Comparison of ENCODE assay signal across 14 cellular contexts in the genomic region with DNA sequence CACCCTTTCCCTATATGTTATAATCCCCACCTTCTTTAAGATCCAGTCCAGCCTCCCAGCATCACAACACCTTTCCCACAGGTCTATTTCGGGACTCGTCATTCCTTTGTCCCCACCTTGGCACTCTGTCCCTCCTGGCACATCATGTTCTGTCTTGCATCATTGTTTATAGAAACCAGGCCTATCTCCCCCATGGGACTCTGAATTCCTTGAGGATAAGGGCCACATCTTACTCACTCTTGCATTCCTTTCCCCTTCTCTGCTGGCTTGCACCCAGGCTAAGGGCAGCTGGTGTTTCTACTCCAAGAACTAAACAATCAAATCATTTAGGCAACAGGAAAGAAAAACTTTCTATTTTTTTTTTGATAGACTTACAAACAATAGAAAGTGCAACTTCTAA.
A peak's percentile ranks its signal among the peaks of the same experiment; 100 is the strongest.
DNase-seq lines count a peak whose midpoint lies in the region; FAIRE-seq and TF ChIP-seq lines count a peak whose summit lies in the region.
"Had no signal": no experiment of that assay in that cellular context is flagged by ENCODE, and none has a peak within 500 bp of the region (broad histone marks: within the 10 kb centered on the region; RNA-seq: fewer than 3 reads in every experiment).

No MANE protein-coding gene starts in this region.

- H3K27me3 ChIP-seq in mammary epithelial cell (ENCODE audit: insufficient read depth, low read length): no peaks in the 10 kb centered on the region
- no peaks in the 10 kb centered on the region for H3K27me3 ChIP-seq in right atrium auricular region
- H3K27me3 ChIP-seq in subcutaneous abdominal adipose tissue (ENCODE audit: control insufficient read depth in 5 of 5, insufficient read depth in 4 of 5, low read length in 5 of 5): no peaks in the 10 kb centered on the region

- intact Hi-C loops in mammary epithelial cell (cut with micrococcal nuclease): no loop called here

- H3K9me3 ChIP-seq in mammary epithelial cell (replicated peaks; ENCODE audit: insufficient read depth, low read length): no peaks in the 10 kb centered on the region
- H3K9me3 ChIP-seq in right atrium auricular region: no peaks in the 10 kb centered on the region
- H3K9me3 ChIP-seq in subcutaneous abdominal adipose tissue (ENCODE audit: control insufficient read depth in 5 of 5, low read length in 5 of 5): no peaks in the 10 kb centered on the region

- H3K9ac ChIP-seq in mammary epithelial cell (ENCODE audit: insufficient read depth, low read length) (no peak overlapping the region), subcutaneous abdominal adipose tissue (ENCODE audit: low read length in 5 of 5) (no peak overlapping the region)
- H3K9ac ChIP-seq: parathyroid adenoma had no signal

- dilution Hi-C loops in mammary epithelial cell (cut with HindIII; ENCODE audit: low sequenced_read_pairs): no loop called here

- no peak for TF ChIP-seq CTCF in mammary epithelial cell (conservative IDR thresholded peaks at IDR 0.05 in 1 of 2, IDR thresholded peaks at IDR 0.05 in 1 of 2; ENCODE audit: extremely low read depth in 1 of 2, insufficient read depth in 1 of 2, low read depth in 1 of 2, low read length in 2 of 2)
- TF ChIP-seq CTCF in right atrium auricular region (IDR thresholded peaks at IDR 0.05): no peak

- no peak overlapping the region for H3K4me2 ChIP-seq in mammary epithelial cell (ENCODE audit: insufficient read depth, low read depth, low read length)

- BruUV-seq in mammary epithelial cell (replicated peaks; lab: Mats Ljungman, UMichigan): no TSS peak

- DNase-seq in H54 (ENCODE audit: insufficient read length, low spot score): peak; percentile 48
- peak; percentile 52 for DNase-seq in mammary epithelial cell
- DNase-seq in right atrium auricular region (ENCODE audit: low spot score): no peak
- DNase-seq in mesenteric fat pad (ENCODE audit: low spot score): no peak
- no peak for DNase-seq in NCI-H446 (lab: John Stamatoyannopoulos, UW)
- no peak for DNase-seq in NCI-H82 treated with DMSO at 0.1 percent for 48 hours (lab: John Stamatoyannopoulos, UW; ENCODE audit: unreplicated experiment)
- DNase-seq in anterior cingulate cortex (lab: John Stamatoyannopoulos, UW): no peak
- DNase-seq: activated CD4-positive, alpha-beta T cell treated with anti-CD3 and anti-CD28 coated beads, Interleukin-2, amount 50 U/mL, for 4 hours; activated naive CD4-positive, alpha-beta T cell treated with anti-CD3 and anti-CD28 coated beads, Interleukin-2, amount 50 U/mL, for 16 hours; kidney; NCI-H526 treated with DMSO at 0.1 percent for 48 hours had no signal

- no peaks in the 10 kb centered on the region for H4K20me1 ChIP-seq in mammary epithelial cell (ENCODE audit: insufficient read depth, low read length)

- FAIRE-seq in H54 (lab: Jason Lieb, UNC): no peak
- FAIRE-seq: kidney had no signal

- no peak overlapping the region for H3K4me3 ChIP-seq in mammary epithelial cell (replicated peaks in 1 of 3; ENCODE audit: insufficient read depth in 1 of 3, low read depth in 2 of 3, low read length in 3 of 3)
- H3K4me3 ChIP-seq in right atrium auricular region: no peak overlapping the region
- H3K4me3 ChIP-seq in subcutaneous abdominal adipose tissue (ENCODE audit: low read depth in 1 of 5, low read length in 5 of 5): no peak overlapping the region
- H3K4me3 ChIP-seq: SK-N-MC had no signal

- 4% methylated on average over 2 of the region's 2 CpGs for WGBS in mammary epithelial cell (ENCODE audit: low coverage, missing lambda C conversion rate)

- H3K4me1 ChIP-seq in mammary epithelial cell (ENCODE audit: insufficient read depth, low read length) (peaks cover 6% of the 10 kb centered on the region), right atrium auricular region (peaks cover 0 to 11% of the 10 kb centered on the region in 2 donors), subcutaneous abdominal adipose tissue (ENCODE audit: control insufficient read depth in 5 of 5, insufficient read depth in 5 of 5, low read length in 5 of 5) (peaks cover 7 to 42% (median 32%) of the 10 kb centered on the region in 5 donors)
- H3K4me1 ChIP-seq: parathyroid adenoma had no signal

- H3K36me3 ChIP-seq in mammary epithelial cell (ENCODE audit: insufficient read depth, low read length) (no peaks in the 10 kb centered on the region), right atrium auricular region (no peaks in the 10 kb centered on the region), subcutaneous abdominal adipose tissue (ENCODE audit: control insufficient read depth in 5 of 5, insufficient read depth in 5 of 5, low read length in 5 of 5) (no peaks in the 10 kb centered on the region)

- no peaks in the 10 kb centered on the region for H3K79me2 ChIP-seq in mammary epithelial cell (ENCODE audit: insufficient read depth, low read length)
- H3K79me2 ChIP-seq: parathyroid adenoma had no signal

- no peak overlapping the region for H3K27ac ChIP-seq in mammary epithelial cell (ENCODE audit: insufficient read depth, low read depth, low read length)
- peak overlapping the region; percentile 18 to 28 for H3K27ac ChIP-seq in right atrium auricular region
- peak overlapping the region; percentile 35 for H3K27ac ChIP-seq in subcutaneous abdominal adipose tissue (ENCODE audit: low read depth, low read length)
- H3K27ac ChIP-seq: parathyroid adenoma, SK-N-MC had no signal

- CTCF ChIA-PET in mammary epithelial cell (lab: Charles Lee; ENCODE audit: low non-redundant PET): interaction anchor here (0.6 kb wide), 1 partner anchor 68 kb away, joined by 4 read pairs; no protein-coding TSS in a partner anchor

- no peak overlapping the region for H2AFZ ChIP-seq in mammary epithelial cell (ENCODE audit: low read depth, low read length)
- H2AFZ ChIP-seq: parathyroid adenoma had no signal

- no peak for TF ChIP-seq POLR2A in H54 (IDR thresholded peaks at IDR 0.05; ENCODE audit: low read depth, low read length)

- in situ Hi-C loops in mammary epithelial cell (cut with MboI; ENCODE audit: low sequenced_read_pairs in 2 of 2): no loop called here

Comparison
In these comparisons a context has a peak if more than half of its experiments do, and no peak if none do; other contexts are left out.
1. DNase-seq: peak in H54 (single experiment) and mammary epithelial cell (single experiment); none in right atrium auricular region (single experiment), mesenteric fat pad (single experiment), NCI-H446 (0 of 2), NCI-H82 treated with DMSO at 0.1 percent for 48 hours (single experiment) and anterior cingulate cortex (0 of 58).